Comparison of ENCODE assay signal across 8 cellular contexts in the genomic region with DNA sequence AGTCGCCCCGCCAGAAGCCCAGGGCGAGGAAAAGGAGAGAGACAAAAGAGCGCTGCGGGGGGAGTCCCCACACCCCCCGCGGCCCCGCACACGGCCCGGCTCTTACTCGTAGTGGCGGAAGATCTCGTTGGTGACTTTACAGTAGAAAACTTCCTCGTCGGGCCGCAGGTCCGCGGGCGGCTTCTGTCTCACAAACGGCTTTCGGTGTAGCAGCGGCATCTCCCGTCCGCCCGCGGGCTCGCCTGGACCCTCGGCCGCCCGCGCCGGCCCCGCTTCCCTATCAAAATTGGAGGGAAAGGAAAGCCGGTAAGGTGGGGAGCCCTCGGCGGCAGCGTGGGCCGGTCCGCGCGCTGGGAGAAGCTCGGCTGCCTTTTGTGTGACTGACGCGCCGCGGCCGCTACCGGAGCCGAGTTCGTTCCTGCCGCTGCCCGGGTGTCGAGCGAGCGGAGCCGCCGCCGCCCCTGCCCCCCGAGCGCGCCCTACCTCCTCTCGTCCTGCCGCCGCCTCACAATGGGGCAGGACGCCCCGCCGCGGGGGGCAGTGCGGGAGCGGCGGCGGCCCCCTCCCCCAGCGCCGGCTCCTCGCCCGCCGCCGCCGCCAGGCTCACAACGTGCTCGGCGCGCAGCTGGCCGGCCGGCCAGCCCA. TPM values are rescaled to one million over a fixed set of nuclear protein-coding genes. Genes with fewer than 3 reads are reported as not detected.
A peak's percentile ranks its signal among the peaks of the same experiment; 100 is the strongest.
DNase-seq lines count a peak whose midpoint lies in the region; ATAC-seq and TF ChIP-seq lines count a peak whose summit lies in the region.

No MANE protein-coding gene starts in this region.

- peak overlapping the region; percentile 86; the same call in 1 of the 2 replicates for H3K14ac ChIP-seq in H9 (ENCODE audit: insufficient read depth, low read length)

- TF ChIP-seq CTCF in GM12874 (IDR thresholded peaks at IDR 0.05; ENCODE audit: insufficient read depth, low read depth, low read length): peak; percentile 2; the same call in 1 of the 2 replicates
- TF ChIP-seq CTCF in H9 (conservative IDR thresholded peaks at IDR 0.05): no peak
- peak in 1 of 7 experiments; percentile 20 for TF ChIP-seq CTCF in body of pancreas (IDR thresholded peaks at IDR 0.05)
- no peak for TF ChIP-seq CTCF in smooth muscle cell (IDR thresholded peaks at IDR 0.05; ENCODE audit: borderline replicate concordance, insufficient read depth, poor library complexity, severe bottlenecking)

- H3K79me1 ChIP-seq in H9 (ENCODE audit: insufficient read depth, low read depth, low read length, poor library complexity, severe bottlenecking): no peaks in the 10 kb centered on the region

- peaks cover 4% of the 10 kb centered on the region for H3F3A ChIP-seq in smooth muscle cell (ENCODE audit: low read depth)

- peak overlapping the region; percentile 89 to 97 for H3K4me3 Mint-ChIP-seq in H9
- peak overlapping the region; percentile 100 for H3K4me3 Mint-ChIP-seq in T-helper 17 cell

- H2BK120ac ChIP-seq in H9 (ENCODE audit: low read depth, low read length, poor library complexity, severe bottlenecking): no peak overlapping the region

- H4K20me1 ChIP-seq in H9 (ENCODE audit: control insufficient read depth, insufficient read depth, insufficient read length) (no peaks in the 10 kb centered on the region), smooth muscle cell (ENCODE audit: low read depth) (peaks cover 31% of the 10 kb centered on the region)

- intact Hi-C loops in body of pancreas (cut with DNase I): no loop called here

- H3K18ac ChIP-seq in H9 (ENCODE audit: insufficient read length, low read depth, low read length): peak overlapping the region; percentile 11

- H3K27me3 Mint-ChIP-seq in H9 (ENCODE audit: low read depth) (peaks cover 13% of the 10 kb centered on the region), T-helper 17 cell (no peaks in the 10 kb centered on the region)

- no peak overlapping the region for H2BK5ac ChIP-seq in H9 (ENCODE audit: insufficient read length, low read length)

- H3K23ac ChIP-seq in H9 (ENCODE audit: insufficient read length, low read depth, low read length): no peak overlapping the region

- no peak overlapping the region for H2AK5ac ChIP-seq in H9 (ENCODE audit: insufficient read length, low read length)

- DNase-seq in H9 (peak; percentile 52), LoVo (ENCODE audit: low spot score) (peak; percentile 30), T-helper 17 cell (peak; percentile 26 to 33 (median 30)), body of pancreas (peak; percentile 39 to 58 (median 56)), smooth muscle cell (lab: John Stamatoyannopoulos, UW; ENCODE audit: unreplicated experiment) (peak; percentile 59), SKM-1 treated with dmso at 0.1 percent for 144 hours (lab: John Stamatoyannopoulos, UW; ENCODE audit: unreplicated experiment) (no peak)

- peaks cover 6% of the 10 kb centered on the region for H3K23me2 ChIP-seq in H9 (ENCODE audit: insufficient read length, low read depth, low read length, poor library complexity, severe bottlenecking)

- H3K4me1 ChIP-seq in H9 (ENCODE audit: insufficient read depth, low read length) (no peaks in the 10 kb centered on the region), body of pancreas (peaks cover 6% of the 10 kb centered on the region), smooth muscle cell (ENCODE audit: low read depth) (peaks cover 6% of the 10 kb centered on the region)

- H2AFZ ChIP-seq in H9 (ENCODE audit: low read length) (no peak overlapping the region), smooth muscle cell (ENCODE audit: low read depth) (peak overlapping the region; percentile 99)

- H2BK12ac ChIP-seq in H9 (ENCODE audit: insufficient read length, low read depth, low read length): no peak overlapping the region

- H3K36me3 Mint-ChIP-seq in H9 (ENCODE audit: insufficient read depth in 1 of 3, low read depth in 3 of 3): peaks cover 0 to 5% (median 0%) of the 10 kb centered on the region in 3 experiments; a peak in 3 of 7 replicates
- peaks cover 6% of the 10 kb centered on the region for H3K36me3 Mint-ChIP-seq in T-helper 17 cell (ENCODE audit: low read depth)

- H3K9ac ChIP-seq in H9 (ENCODE audit: extremely low read depth, insufficient read length, low read length) (no peak overlapping the region), smooth muscle cell (ENCODE audit: low read depth) (peak overlapping the region; percentile 99)

- no peak overlapping the region for H3T11ph ChIP-seq in H9 (ENCODE audit: low read length)

- H3K79me2 ChIP-seq in H9 (ENCODE audit: insufficient read depth, low read length) (peaks cover 2% of the 10 kb centered on the region; the same call in 1 of the 2 replicates), smooth muscle cell (ENCODE audit: low read depth) (peaks cover 32% of the 10 kb centered on the region)

- no CpG with 5 or more reads among the region's 85 CpGs for WGBS in H9 (ENCODE audit: extremely low coverage, insufficient read length, low lambda C conversion rate)
- WGBS in body of pancreas, 2 donors: 1% methylated on average over 83 of the region's 85 CpGs; no CpG with 5 or more reads in 1 of the 2 donors
- WGBS in smooth muscle cell (ENCODE audit: low lambda C conversion rate): 1% methylated on average over 46 of the region's 85 CpGs

- H3K27ac ChIP-seq in H9 (ENCODE audit: insufficient read length, low read depth, low read length) (no peak overlapping the region), body of pancreas (peak overlapping the region; percentile 86 to 100 (median 96)), smooth muscle cell (ENCODE audit: low read depth) (peak overlapping the region; percentile 100)

- no peak overlapping the region for H4K8ac ChIP-seq in H9 (replicated peaks; ENCODE audit: insufficient read length, low read depth, low read length)

- H2BK15ac ChIP-seq in H9 (ENCODE audit: low read depth, low read length): no peak overlapping the region

- H3K4me3 ChIP-seq in body of pancreas (peak overlapping the region; percentile 93 to 94), iPS-18c (ENCODE audit: insufficient read depth, low read depth, low read length) (peak overlapping the region; percentile 85), smooth muscle cell (peak overlapping the region; percentile 98)

- H3K27ac Mint-ChIP-seq in H9: no peak overlapping the region
- peak overlapping the region; percentile 98 for H3K27ac Mint-ChIP-seq in T-helper 17 cell

- H3K56ac ChIP-seq in H9 (ENCODE audit: insufficient read length, low read depth, low read length): no peak overlapping the region

- H3K9me3 Mint-ChIP-seq in H9: no peaks in the 10 kb centered on the region

- H3K27me3 ChIP-seq in H9 (ENCODE audit: insufficient read depth, low read length): no peaks in the 10 kb centered on the region
- H3K27me3 ChIP-seq in body of pancreas: no peaks in the 10 kb centered on the region
- H3K27me3 ChIP-seq in smooth muscle cell (ENCODE audit: low read depth): no peaks in the 10 kb centered on the region

- H3K4me2 ChIP-seq in H9 (ENCODE audit: insufficient read depth, insufficient read length, low read length) (peak overlapping the region; percentile 69), smooth muscle cell (peak overlapping the region; percentile 98)

- no peak overlapping the region for H3K4ac ChIP-seq in H9 (ENCODE audit: low read depth, low read length)

- no peak for TF ChIP-seq POLR2A in body of pancreas (IDR thresholded peaks at IDR 0.05)

- H4K5ac ChIP-seq in H9 (ENCODE audit: insufficient read length, low read depth, low read length): no peak overlapping the region

- no peak overlapping the region for H4K91ac ChIP-seq in H9 (ENCODE audit: insufficient read length, low read depth, low read length)

- H3K36me3 ChIP-seq in body of pancreas (replicated peaks in 1 of 2; ENCODE audit: insufficient read depth in 1 of 2, low read depth in 2 of 2) (no peaks in the 10 kb centered on the region), smooth muscle cell (ENCODE audit: low read depth) (no peaks in the 10 kb centered on the region)

- H2BK20ac ChIP-seq in H9 (ENCODE audit: low read depth, low read length, poor library complexity, severe bottlenecking): no peak overlapping the region

- ATAC-seq in T-helper 17 cell: peak; percentile 56
- peak; percentile 60 for ATAC-seq in body of pancreas

- peaks cover 18 to 23% of the 10 kb centered on the region in 2 experiments for H3K4me1 Mint-ChIP-seq in H9
- peaks cover 32% of the 10 kb centered on the region for H3K4me1 Mint-ChIP-seq in T-helper 17 cell

- H3K9me3 ChIP-seq in H9 (ENCODE audit: control insufficient read depth, low read depth, low read length) (no peaks in the 10 kb centered on the region), T-helper 17 cell (ENCODE audit: control insufficient read depth, low read length, poor library complexity, severe bottlenecking) (no peaks in the 10 kb centered on the region), body of pancreas (no peaks in the 10 kb centered on the region), iPS-18c (ENCODE audit: control insufficient read depth, insufficient read depth, low read length) (peaks cover 3% of the 10 kb centered on the region), smooth muscle cell (replicated peaks; ENCODE audit: low read depth) (no peaks in the 10 kb centered on the region)

RNA-seq across cellular contexts. Expression of gene BAZ1A, which starts 0.7 kb away (rescaled TPM):
- 17.8 and 19.2 TPM in 2 replicates for total RNA-seq in H9 (2021)
- 10 to 100 TPM; 44.7 to 51.7 TPM for total RNA-seq in T-helper 17 cell
- total RNA-seq in body of pancreas: 10 to 100 TPM; 10.5 to 18.2 TPM
- total RNA-seq in smooth muscle cell: 21.7 and 31.9 TPM in 2 replicates
- 12.4 and 16.5 TPM in 2 replicates for polyA plus RNA-seq in smooth muscle cell
